Comparison of ENCODE assay signal across 9 cellular contexts in genomic region chr12:106108187-106108816, GRCh38. TPM values are rescaled to one million over a fixed set of nuclear protein-coding genes. Genes with fewer than 3 reads are reported as not detected.
DNase-seq lines count a peak whose midpoint lies in the region; ATAC-seq and TF ChIP-seq lines count a peak whose summit lies in the region.
"Had no signal": no experiment of that assay in that cellular context is flagged by ENCODE, and none has a peak within 500 bp of the region (broad histone marks: within the 10 kb centered on the region; RNA-seq: fewer than 3 reads in every experiment).

No MANE protein-coding gene starts in this region.

- in situ Hi-C loops in KBM-7 (cut with MboI; ENCODE audit: low pct_unique_long_range_greater_than_20kb, low sequenced_read_pairs) = no loop called here

- intact Hi-C loops in heart left ventricle (cut with DNase I) = no loop called here

- H3K36me3 Mint-ChIP-seq in WTC11 (peaks cover 11% of the 10 kb centered on the region), T-helper 17 cell (ENCODE audit: low read depth) (peaks cover 6% of the 10 kb centered on the region)

- no peak for TF ChIP-seq POLR2A in heart left ventricle (IDR thresholded peaks at IDR 0.05)
- TF ChIP-seq POLR2A in Peyer's patch (IDR thresholded peaks at IDR 0.05) = no peak

- H3K27me3 Mint-ChIP-seq in WTC11 (ENCODE audit: low read depth) (no peaks in the 10 kb centered on the region; the same call in 1 of the 2 replicates), T-helper 17 cell (peaks cover 85% of the 10 kb centered on the region)

- ATAC-seq in WTC11 = peak; percentile 85
- ATAC-seq in heart left ventricle = peak; percentile 40 to 64 (median 60)
- no peak for ATAC-seq in T-helper 17 cell

- H3K4me2 ChIP-seq in osteoblast (ENCODE audit: insufficient read depth, low read length) = peak overlapping the region; percentile 37

- H3K27ac Mint-ChIP-seq in WTC11 (peak overlapping the region; percentile 90), T-helper 17 cell (no peak overlapping the region)
- H3K27ac Mint-ChIP-seq: CD4-positive, alpha-beta T cell had no signal

- no peak overlapping the region for H3K4me3 ChIP-seq in heart left ventricle
- H3K4me3 ChIP-seq in osteoblast (ENCODE audit: insufficient read depth, low read length) = no peak overlapping the region
- no peak overlapping the region for H3K4me3 ChIP-seq in Peyer's patch

- H3K4me3 Mint-ChIP-seq in WTC11 (peak overlapping the region; percentile 8; the same call in 1 of the 2 replicates), T-helper 17 cell (no peak overlapping the region)
- H3K4me3 Mint-ChIP-seq: CD4-positive, alpha-beta T cell had no signal

- POLR2A ChIA-PET in WTC11 (lab: Charles Lee) = interaction anchor here (0.6 to 2.9 kb wide), 4 partner anchors 28 to 306 kb away, joined by 3 to 16 read pairs (median 9); partner anchors contain the start of gene NUAK1

- CTCF ChIA-PET in WTC11 (lab: Charles Lee) = interaction anchor here (0.7 to 1.6 kb wide), 8 partner anchors 10 to 404 kb away, joined by 3 to 6 read pairs (median 3); no protein-coding TSS in a partner anchor

- WGBS in heart left ventricle, 4 donors = 28 to 34% (median 30%) methylated on average over 4 of the region's 4 CpGs

- H3K9me3 ChIP-seq in heart left ventricle (no peaks in the 10 kb centered on the region), osteoblast (ENCODE audit: low read depth, low read length) (no peaks in the 10 kb centered on the region), T-helper 17 cell (ENCODE audit: control insufficient read depth, low read length, poor library complexity, severe bottlenecking) (no peaks in the 10 kb centered on the region), Peyer's patch (no peaks in the 10 kb centered on the region)

- H4K20me1 ChIP-seq in osteoblast (ENCODE audit: insufficient read depth, low read length) = peaks cover 16% of the 10 kb centered on the region

- H3K27ac ChIP-seq in heart left ventricle (peak overlapping the region; percentile 16 to 99 (median 80)), osteoblast (ENCODE audit: low read depth, low read length) (peak overlapping the region; percentile 67), Peyer's patch (no peak overlapping the region)

- H3K9me3 Mint-ChIP-seq in WTC11 = no peaks in the 10 kb centered on the region
- H3K9me3 Mint-ChIP-seq: CD4-positive, alpha-beta T cell had no signal

- H3K4me1 Mint-ChIP-seq in WTC11 (peaks cover 73% of the 10 kb centered on the region), T-helper 17 cell (no peaks in the 10 kb centered on the region)

- no peak overlapping the region for H2AFZ ChIP-seq in osteoblast (ENCODE audit: low read length)

- peaks cover 41% of the 10 kb centered on the region for H3K79me2 ChIP-seq in osteoblast (ENCODE audit: insufficient read depth, low read length)

- H3K36me3 ChIP-seq in heart left ventricle = peaks cover 0 to 19% (median 3%) of the 10 kb centered on the region in 9 donors
- H3K36me3 ChIP-seq in osteoblast (ENCODE audit: insufficient read depth, low read length) = no peaks in the 10 kb centered on the region
- no peaks in the 10 kb centered on the region for H3K36me3 ChIP-seq in Peyer's patch

- DNase-seq in COLO829 (ENCODE audit: low spot score) = peak; percentile 57
- peak; percentile 43 for DNase-seq in WTC11 (ENCODE audit: low spot score)
- DNase-seq in heart left ventricle = peak in 2 of 5 donors; percentile 32 to 51
- peak; percentile 78 for DNase-seq in osteoblast (ENCODE audit: insufficient read length, low spot score, missing footprints)
- DNase-seq in NOMO-1 treated with dmso at 0.1 percent for 144 hours (lab: John Stamatoyannopoulos, UW; ENCODE audit: unreplicated experiment) = no peak
- no peak for DNase-seq in T-helper 17 cell
- DNase-seq in Peyer's patch = no peak
- no peak for DNase-seq in KBM-7
- DNase-seq: CD4-positive, alpha-beta T cell had no signal

- TF ChIP-seq CTCF in WTC11 (IDR thresholded peaks at IDR 0.05) = no peak
- peak in 3 of 12 donors; percentile 15 to 44 (median 29) for TF ChIP-seq CTCF in heart left ventricle (IDR thresholded peaks at IDR 0.05)
- TF ChIP-seq CTCF in osteoblast (IDR thresholded peaks at IDR 0.05; ENCODE audit: extremely low read depth, low read depth, low read length) = peak; percentile 38
- TF ChIP-seq CTCF in Peyer's patch (IDR thresholded peaks at IDR 0.05) = no peak

- H3K4me1 ChIP-seq in heart left ventricle (peaks cover 15 to 99% (median 75%) of the 10 kb centered on the region in 12 donors), osteoblast (ENCODE audit: insufficient read depth, low read length) (peaks cover 45% of the 10 kb centered on the region), Peyer's patch (peaks cover 0 to 35% (median 0%) of the 10 kb centered on the region in 4 donors)

- H3K27me3 ChIP-seq in heart left ventricle (no peaks in the 10 kb centered on the region), osteoblast (ENCODE audit: insufficient read depth, low read length) (no peaks in the 10 kb centered on the region), Peyer's patch (no peaks in the 10 kb centered on the region)

TF ChIP-seq in WTC11, 78 proteins besides CTCF, POLR2A, EP300 and RAD21:
- no peak for TF ChIP-seq GABPB1 (CRISPR knock-in tag; IDR thresholded peaks at IDR 0.05)
- no peak for TF ChIP-seq NFE2L1 (CRISPR knock-in tag; IDR thresholded peaks at IDR 0.05)
- no peak for TF ChIP-seq CREM (CRISPR knock-in tag; IDR thresholded peaks at IDR 0.05)
- TF ChIP-seq ARID4B (CRISPR knock-in tag; IDR thresholded peaks at IDR 0.05; ENCODE audit: borderline replicate concordance) = no peak
- TF ChIP-seq ZNF671 (CRISPR knock-in tag; IDR thresholded peaks at IDR 0.05) = no peak
- no peak for TF ChIP-seq E2F1 (CRISPR knock-in tag; IDR thresholded peaks at IDR 0.05)
- TF ChIP-seq FOXK1 (CRISPR knock-in tag; IDR thresholded peaks at IDR 0.05) = no peak

RNA-seq across cellular contexts. Expression of gene NUAK1, which starts 30.5 kb away (rescaled TPM):
- 10.3 to 15.9 TPM (median 12.3 TPM) in 3 replicates for total RNA-seq in WTC11 (2021)
- total RNA-seq in heart left ventricle = 10 to 100 TPM; 34.7 to 50.7 (median 39.8) TPM
- polyA plus RNA-seq in heart left ventricle = 10 to 100 TPM; 10.5 to 21.5 TPM
- total RNA-seq in osteoblast = 17.1 and 21.7 TPM in 2 replicates
- total RNA-seq in T-helper 17 cell = under 1 TPM in 1 of 2 donors, not detected in 1; 0.05 TPM
- 1 to 10 TPM; 2.1 to 7.7 (median 4.6) TPM for total RNA-seq in Peyer's patch

Comparison
In these comparisons a context has a peak if more than half of its experiments do, and no peak if none do; other contexts are left out.
1. DNase-seq: peak in COLO829 (single experiment), WTC11 (single experiment) and osteoblast (single experiment); none in NOMO-1 treated with dmso at 0.1 percent for 144 hours (single experiment), T-helper 17 cell (0 of 3), Peyer's patch (0 of 3) and KBM-7 (single experiment).
2. H3K27ac ChIP-seq: peak in heart left ventricle (12 of 12) and osteoblast (single experiment); none in Peyer's patch (0 of 4).